In the genomic region with DNA sequence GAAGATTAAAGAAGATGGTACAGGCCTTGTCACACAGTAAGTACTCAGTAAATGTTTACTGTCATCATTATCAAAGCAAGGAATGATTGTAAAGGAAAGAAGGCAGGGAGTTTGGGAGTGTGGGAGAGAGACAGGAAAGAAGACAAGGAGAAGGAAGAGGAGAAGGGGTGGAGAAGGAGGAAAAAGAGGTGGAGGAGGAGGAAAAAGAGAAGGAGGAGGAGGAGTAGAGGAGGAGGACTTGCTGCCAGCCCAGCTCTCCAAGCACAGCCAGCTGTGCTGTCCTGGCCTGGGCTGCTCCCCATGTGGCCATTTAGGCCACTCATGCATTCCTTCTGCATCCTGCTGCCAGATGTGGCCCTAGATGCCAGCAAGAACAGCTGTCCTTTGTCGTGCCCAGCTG, we compare ENCODE assay signal across 9 cellular contexts. TPM values are rescaled to one million over a fixed set of nuclear protein-coding genes. Genes with fewer than 3 reads are reported as not detected.
"Had no signal": no experiment of that assay in that cellular context is flagged by ENCODE, and none has a peak within 500 bp of the region (broad histone marks: within the 10 kb centered on the region; RNA-seq: fewer than 3 reads in every experiment).

No MANE protein-coding gene starts in this region.

- H3K36me3 Mint-ChIP-seq: IgD-negative memory B cell had no signal

- ATAC-seq: HepG2 had no signal

- H3K9ac ChIP-seq: GM23248 had no signal

- H2AFZ ChIP-seq: GM23248 had no signal

- DNase-seq: GM23248, GOT3, H9, HCEC 1CT, KG1 had no signal

- FAIRE-seq: H54, HepG2 had no signal

- H3K4me3 Mint-ChIP-seq: H9, IgD-negative memory B cell had no signal

- H3K4me3 ChIP-seq: GM23248 had no signal

- H3K9me3 Mint-ChIP-seq: H9, IgD-negative memory B cell had no signal

- H3K27ac Mint-ChIP-seq: H9, IgD-negative memory B cell had no signal

- H3K27ac ChIP-seq: GM23248, HL-60 had no signal

RNA-seq across cellular contexts. Expression of a gene that starts 7.5 kb away (rescaled TPM):
- total RNA-seq: GM23248 had no signal
- polyA plus RNA-seq: GM23248, IgD-negative memory B cell had no signal
